In the genomic region with DNA sequence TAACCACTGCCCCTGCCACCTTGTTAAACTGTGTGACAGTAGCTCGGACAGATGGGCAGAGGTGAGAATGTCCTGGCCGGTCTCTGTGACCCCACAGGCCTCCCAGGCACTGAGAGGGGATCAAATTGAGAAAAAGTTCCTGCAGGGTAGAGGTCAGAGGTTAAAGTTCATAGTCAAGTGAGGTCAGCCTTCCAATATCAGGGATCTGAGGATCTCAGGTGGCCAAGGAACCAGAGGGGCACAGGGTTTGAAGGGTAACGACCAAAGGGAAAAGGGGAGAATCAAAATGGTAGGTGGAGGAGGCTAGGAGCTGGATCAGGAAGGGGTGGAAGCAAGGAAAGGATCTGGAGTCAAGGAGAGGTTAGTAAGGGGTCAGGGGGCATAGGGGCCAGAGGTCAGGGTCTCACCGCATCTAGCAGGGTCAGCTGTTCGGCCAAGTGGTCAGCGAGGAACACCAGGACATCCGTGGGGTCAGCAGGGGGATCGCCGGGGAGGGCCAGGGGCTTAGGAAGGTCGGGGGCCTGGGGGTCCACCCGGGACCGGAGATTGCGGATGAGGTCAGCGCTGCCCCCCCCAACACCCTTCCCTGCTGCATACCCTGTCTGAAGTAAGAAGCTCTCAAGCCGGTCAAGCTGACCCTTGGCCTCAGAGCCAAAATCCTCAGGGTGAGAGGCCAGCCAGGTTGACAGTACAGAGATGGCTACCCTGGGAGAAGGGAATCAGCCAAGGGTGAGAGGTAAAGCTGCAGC, we compare ENCODE assay signal across 14 cellular contexts. TPM values are rescaled to one million over a fixed set of nuclear protein-coding genes. Genes with fewer than 3 reads are reported as not detected.
DNase-seq lines count a peak whose midpoint lies in the region; ATAC-seq, FAIRE-seq and TF ChIP-seq lines count a peak whose summit lies in the region.
"Had no signal": no experiment of that assay in that cellular context is flagged by ENCODE, and none has a peak within 500 bp of the region (broad histone marks: within the 10 kb centered on the region; RNA-seq: fewer than 3 reads in every experiment).

No MANE protein-coding gene starts in this region.

- ATAC-seq in stimulated activated naive CD8-positive, alpha-beta T cell treated with anti-CD3 and anti-CD28 coated beads, Interleukin-15, amount 100 ng/mL, for 72 hours = no peak
- no peak for ATAC-seq in stimulated activated naive CD8-positive, alpha-beta T cell treated with anti-CD3 and anti-CD28 coated beads, Interleukin-15, Interleukin-2, amounts not matched to agents 100 U/mL and 50 U/mL, for 24 hours
- ATAC-seq in naive thymus-derived CD8-positive, alpha-beta T cell = no peak
- ATAC-seq: left lobe of liver had no signal

- no peak overlapping the region for H3K4me3 ChIP-seq in astrocyte (ENCODE audit: insufficient read depth, low read depth, low read length)
- H3K4me3 ChIP-seq: HAP-1 had no signal

- peaks cover 12% of the 10 kb centered on the region for H3K36me3 ChIP-seq in astrocyte (ENCODE audit: insufficient read depth, low read length)

- H3K4me3 Mint-ChIP-seq in stimulated activated naive CD8-positive, alpha-beta T cell treated with anti-CD3 and anti-CD28 coated beads, Interleukin-15, amount 100 ng/mL, for 72 hours = no peak overlapping the region
- peak overlapping the region; percentile 77 for H3K4me3 Mint-ChIP-seq in astrocyte (ENCODE audit: unreplicated experiment)
- H3K4me3 Mint-ChIP-seq in naive thymus-derived CD8-positive, alpha-beta T cell = peak overlapping the region in 5 of 10 donors; percentile 20 to 97 (median 72)

- H3K9me3 ChIP-seq in astrocyte (ENCODE audit: insufficient read depth, low read depth, low read length) = no peaks in the 10 kb centered on the region
- H3K9me3 ChIP-seq: HAP-1 had no signal

- H3K27ac ChIP-seq in astrocyte (ENCODE audit: low read depth, low read length) = no peak overlapping the region

- peaks cover 26% of the 10 kb centered on the region for H3K79me2 ChIP-seq in astrocyte (ENCODE audit: insufficient read depth, low read length)

- H3K4me1 Mint-ChIP-seq in stimulated activated naive CD8-positive, alpha-beta T cell treated with anti-CD3 and anti-CD28 coated beads, Interleukin-15, amount 100 ng/mL, for 72 hours = peaks cover 53% of the 10 kb centered on the region
- H3K4me1 Mint-ChIP-seq in astrocyte (ENCODE audit: low read depth, unreplicated experiment) = peaks cover 12% of the 10 kb centered on the region
- H3K4me1 Mint-ChIP-seq in naive thymus-derived CD8-positive, alpha-beta T cell = peaks cover 21 to 43% (median 40%) of the 10 kb centered on the region in 4 donors

- no peak for DNase-seq in stimulated activated naive CD8-positive, alpha-beta T cell treated with anti-CD3 and anti-CD28 coated beads, Interleukin-15, amount 100 ng/mL, for 72 hours
- no peak for DNase-seq in stimulated activated naive CD8-positive, alpha-beta T cell treated with anti-CD3 and anti-CD28 coated beads, Interleukin-15, Interleukin-2, amounts not matched to agents 100 U/mL and 50 U/mL, for 24 hours
- DNase-seq in astrocyte (ENCODE audit: low read depth) (no peak), NCI-H774 (lab: John Stamatoyannopoulos, UW) (no peak), midbrain (lab: John Stamatoyannopoulos, UW) (no peak), COLO829 (ENCODE audit: low spot score) (no peak)
- DNase-seq in naive thymus-derived CD8-positive, alpha-beta T cell = no peak
- DNase-seq: DMS79, MM.1S, NCI-H1930, NCI-H524, OCI-M1 had no signal

- no peak overlapping the region for H2AFZ ChIP-seq in astrocyte (ENCODE audit: low read depth, low read length)

- TF ChIP-seq CTCF in astrocyte (IDR thresholded peaks at IDR 0.05; ENCODE audit: insufficient read depth, low read depth, low read length) = no peak

- no peak for FAIRE-seq in astrocyte (lab: Jason Lieb, UNC)

- H4K20me1 ChIP-seq in astrocyte (ENCODE audit: insufficient read depth, low read length) = peaks cover 14% of the 10 kb centered on the region

- peaks cover 8% of the 10 kb centered on the region for H3K4me1 ChIP-seq in astrocyte (ENCODE audit: insufficient read depth, low read length)

- POLR2A ChIA-PET in naive thymus-derived CD8-positive, alpha-beta T cell (lab: Charles Lee) = interaction anchor here (1.1 to 7.4 kb wide), 5 partner anchors 14 to 25 kb away, joined by 5 to 106 read pairs (median 89); a partner anchor contains a TSS

- no peaks in the 10 kb centered on the region for H3K9me3 Mint-ChIP-seq in stimulated activated naive CD8-positive, alpha-beta T cell treated with anti-CD3 and anti-CD28 coated beads, Interleukin-15, amount 100 ng/mL, for 72 hours
- H3K9me3 Mint-ChIP-seq in astrocyte (ENCODE audit: unreplicated experiment) = no peaks in the 10 kb centered on the region
- peaks cover 0 to 2% (median 0%) of the 10 kb centered on the region in 9 donors for H3K9me3 Mint-ChIP-seq in naive thymus-derived CD8-positive, alpha-beta T cell

- peaks cover 7% of the 10 kb centered on the region for H3K36me3 Mint-ChIP-seq in astrocyte (ENCODE audit: low read depth, unreplicated experiment)
- H3K36me3 Mint-ChIP-seq in naive thymus-derived CD8-positive, alpha-beta T cell = peaks cover 0 to 53% (median 4%) of the 10 kb centered on the region in 3 donors

- no peak overlapping the region for H3K9ac ChIP-seq in astrocyte (ENCODE audit: low read length)

- no peaks in the 10 kb centered on the region for H3K27me3 ChIP-seq in astrocyte (ENCODE audit: insufficient read depth, low read length)

- H3K4me2 ChIP-seq in astrocyte (ENCODE audit: low read length) = no peak overlapping the region

- H3K27me3 Mint-ChIP-seq in stimulated activated naive CD8-positive, alpha-beta T cell treated with anti-CD3 and anti-CD28 coated beads, Interleukin-15, amount 100 ng/mL, for 72 hours = no peaks in the 10 kb centered on the region
- no peaks in the 10 kb centered on the region for H3K27me3 Mint-ChIP-seq in astrocyte (ENCODE audit: low read depth, unreplicated experiment)
- peaks cover 0 to 2% (median 0%) of the 10 kb centered on the region in 5 donors for H3K27me3 Mint-ChIP-seq in naive thymus-derived CD8-positive, alpha-beta T cell

- peak overlapping the region; percentile 55 to 56 for H3K27ac Mint-ChIP-seq in stimulated activated naive CD8-positive, alpha-beta T cell treated with anti-CD3 and anti-CD28 coated beads, Interleukin-15, amount 100 ng/mL, for 72 hours
- H3K27ac Mint-ChIP-seq in astrocyte (ENCODE audit: unreplicated experiment) = no peak overlapping the region
- peak overlapping the region in 7 of 10 donors; percentile 60 to 99 (median 89) for H3K27ac Mint-ChIP-seq in naive thymus-derived CD8-positive, alpha-beta T cell

RNA-seq across cellular contexts. Expression of a gene that starts 2.9 kb away (rescaled TPM):
- 36.5 and 38.9 TPM in 2 replicates for total RNA-seq in astrocyte
- total RNA-seq in naive thymus-derived CD8-positive, alpha-beta T cell = 10 to 100 TPM; 60.3 to 66.4 TPM
- polyA plus RNA-seq in naive thymus-derived CD8-positive, alpha-beta T cell = 1 to 10 TPM; 5.3 to 9.9 (median 7.0) TPM

RNA-seq across cellular contexts. Expression of a gene that starts 6.4 kb away (rescaled TPM):
- 54.8 and 56.7 TPM in 2 replicates for total RNA-seq in astrocyte
- total RNA-seq in naive thymus-derived CD8-positive, alpha-beta T cell = 10 to 100 TPM; 30.4 to 36.6 TPM
- 10 to 100 TPM; 33.4 to 38.2 (median 35.5) TPM for polyA plus RNA-seq in naive thymus-derived CD8-positive, alpha-beta T cell

RNA-seq across cellular contexts. Expression of a gene that starts 6.8 kb away (rescaled TPM):
- total RNA-seq in astrocyte = 59.7 and 63.7 TPM in 2 replicates
- 10 to 100 TPM; 53.3 to 59.0 TPM for total RNA-seq in naive thymus-derived CD8-positive, alpha-beta T cell
- 10 to 100 TPM; 71.3 to 83.7 (median 74.1) TPM for polyA plus RNA-seq in naive thymus-derived CD8-positive, alpha-beta T cell

RNA-seq across cellular contexts. Expression of a gene that starts 18.1 kb away (rescaled TPM):
- total RNA-seq in astrocyte = 128 and 152 TPM in 2 replicates
- total RNA-seq in naive thymus-derived CD8-positive, alpha-beta T cell = 100 to 1,000 TPM; 212 to 215 TPM
- polyA plus RNA-seq in naive thymus-derived CD8-positive, alpha-beta T cell = 100 to 1,000 TPM; 259 to 372 (median 327) TPM

RNA-seq across cellular contexts. Expression of a gene that starts 18.9 kb away (rescaled TPM):
- 1.5 and 1.8 TPM in 2 replicates for total RNA-seq in astrocyte
- 10 to 100 TPM; 37.8 to 41.9 TPM for total RNA-seq in naive thymus-derived CD8-positive, alpha-beta T cell
- polyA plus RNA-seq in naive thymus-derived CD8-positive, alpha-beta T cell = 10 to 100 TPM; 14.5 to 20.4 (median 18.7) TPM
